ENCODE assay signal across 28 cellular contexts in the genomic region with DNA sequence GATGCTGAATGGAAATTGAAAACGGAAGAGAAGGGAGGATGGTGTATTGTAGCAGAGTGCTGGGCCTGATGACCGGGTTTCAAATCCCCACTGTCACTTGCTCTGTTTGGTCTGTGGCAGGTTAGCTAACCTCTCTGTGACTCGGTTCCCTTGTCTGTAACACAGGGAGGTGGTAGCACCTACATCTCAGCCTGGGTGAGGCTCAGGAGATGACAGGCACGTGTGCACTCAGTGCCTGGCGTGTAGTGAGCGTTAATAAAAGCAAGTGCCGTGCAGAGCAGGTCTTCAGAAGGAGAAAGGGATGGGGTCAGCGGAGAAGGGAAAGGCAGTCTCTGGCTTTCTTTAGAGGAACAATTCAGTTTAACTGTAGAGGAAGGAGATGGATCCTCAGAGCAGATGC.
"Had no signal": no experiment of that assay in that cellular context is flagged by ENCODE, and none has a peak within 500 bp of the region (broad histone marks: within the 10 kb centered on the region; RNA-seq: fewer than 3 reads in every experiment).

No MANE protein-coding gene starts in this region.

- H3K9me3 ChIP-seq: ovary, psoas muscle, right lobe of liver, sigmoid colon, stomach, thoracic aorta, thyroid gland, tibial nerve, upper lobe of right lung, uterus had no signal

- H3K4me1 Mint-ChIP-seq: naive B cell; stimulated activated effector memory CD8-positive, alpha-beta T cell treated with anti-CD3 and anti-CD28 coated beads, Interleukin-12 subunit alpha, Interleukin-12 subunit beta, amount 100 ng/mL, for 72 hours; stimulated activated naive B cell treated with anti-CD40 and anti-IgM and Interleukin-4, amounts not matched to agents 10 μg/mL and 1 μg/mL and 100 μg/mL, for 72 hours had no signal

- H3K9me3 Mint-ChIP-seq: naive thymus-derived CD8-positive, alpha-beta T cell; stimulated activated effector memory CD8-positive, alpha-beta T cell treated with anti-CD3 and anti-CD28 coated beads, Interleukin-12 subunit alpha, Interleukin-12 subunit beta, amount 100 ng/mL, for 72 hours; stimulated activated naive CD8-positive, alpha-beta T cell treated with anti-CD3 and anti-CD28 coated beads, Interleukin-15, Interleukin-2, amounts not matched to agents 100 ng/mL and 50 ng/mL, for 24 hours; type B pancreatic cell had no signal

- ATAC-seq: naive thymus-derived CD8-positive, alpha-beta T cell; psoas muscle; right cardiac atrium; right lobe of liver; stimulated activated effector memory CD8-positive, alpha-beta T cell treated with anti-CD3 and anti-CD28 coated beads, Interleukin-12 subunit alpha, Interleukin-12 subunit beta, amount 100 ng/mL, for 72 hours; stimulated activated naive B cell treated with anti-CD40 and anti-IgM and Interleukin-4, amounts not matched to agents 10 μg/mL and 1 μg/mL and 100 μg/mL, for 72 hours; upper lobe of right lung had no signal

- H3K4me3 Mint-ChIP-seq: naive B cell; naive thymus-derived CD8-positive, alpha-beta T cell; nephron progenitor cell; neural crest cell; stimulated activated effector memory CD8-positive, alpha-beta T cell treated with anti-CD3 and anti-CD28 coated beads, Interleukin-12 subunit alpha, Interleukin-12 subunit beta, amount 100 ng/mL, for 72 hours; stimulated activated naive B cell treated with anti-CD40 and anti-IgM and Interleukin-4, amounts not matched to agents 10 μg/mL and 1 μg/mL and 100 μg/mL, for 72 hours; stimulated activated naive CD8-positive, alpha-beta T cell treated with anti-CD3 and anti-CD28 coated beads, Interleukin-15, Interleukin-2, amounts not matched to agents 100 ng/mL and 50 ng/mL, for 24 hours; type B pancreatic cell had no signal

- H3K4me3 ChIP-seq: ovary, psoas muscle, right lobe of liver, sigmoid colon, stomach, thoracic aorta, thyroid gland, tibial nerve, upper lobe of right lung, uterus had no signal

- H3K9ac ChIP-seq: parathyroid adenoma had no signal

- H3K27ac Mint-ChIP-seq: naive B cell; nephron progenitor cell; progenitor cell of endocrine pancreas; stimulated activated effector memory CD8-positive, alpha-beta T cell treated with anti-CD3 and anti-CD28 coated beads, Interleukin-12 subunit alpha, Interleukin-12 subunit beta, amount 100 ng/mL, for 72 hours; stimulated activated naive B cell treated with anti-CD40 and anti-IgM and Interleukin-4, amounts not matched to agents 10 μg/mL and 1 μg/mL and 100 μg/mL, for 72 hours; stimulated activated naive CD8-positive, alpha-beta T cell treated with anti-CD3 and anti-CD28 coated beads, Interleukin-15, Interleukin-2, amounts not matched to agents 100 ng/mL and 50 ng/mL, for 24 hours; type B pancreatic cell had no signal

- H2AFZ ChIP-seq: parathyroid adenoma had no signal

- H3K27me3 ChIP-seq: ovary, right lobe of liver, sigmoid colon, thyroid gland, tibial nerve, upper lobe of right lung, uterus had no signal

- DNase-seq: naive B cell; naive thymus-derived CD8-positive, alpha-beta T cell; nephron progenitor cell; occipital lobe; ovary; psoas muscle; right cardiac atrium; right lobe of liver; sigmoid colon; small intestine; stimulated activated CD4-positive, alpha-beta T cell treated with anti-CD3 and anti-CD28 coated beads, Interleukin-15, amount 100 ng/mL, for 24 hours; stimulated activated CD4-positive, alpha-beta T cell treated with anti-CD3 and anti-CD28 coated beads, Interleukin-2, amount 100 ng/mL, for 24 hours; stimulated activated CD4-positive, alpha-beta T cell treated with anti-CD3 and anti-CD28 coated beads, Interleukin-2, amount 100 ng/mL, for 48 hours; stimulated activated CD4-positive, alpha-beta T cell treated with anti-CD3 and anti-CD28 coated beads, Interleukin-4, amount 100 ng/mL, for 24 hours; stimulated activated naive B cell treated with anti-CD40 and anti-IgM and Interleukin-4, amounts not matched to agents 10 μg/mL and 1 μg/mL and 100 μg/mL, for 72 hours; stimulated activated naive CD4-positive, alpha-beta T cell treated with Interleukin-2 at 50 U/mL for 16 hours; stomach; thyroid gland; upper lobe of right lung; uterus had no signal

- H3K27ac ChIP-seq: ovary, parathyroid adenoma, psoas muscle, right lobe of liver, sigmoid colon, stomach, thoracic aorta, thyroid gland, tibial nerve, upper lobe of right lung, uterus had no signal

- H3K4me1 ChIP-seq: parathyroid adenoma, psoas muscle, right lobe of liver, sigmoid colon, stomach, tibial nerve, upper lobe of right lung, uterus had no signal

- H3K36me3 Mint-ChIP-seq: naive B cell; naive thymus-derived CD8-positive, alpha-beta T cell; stimulated activated effector memory CD8-positive, alpha-beta T cell treated with anti-CD3 and anti-CD28 coated beads, Interleukin-12 subunit alpha, Interleukin-12 subunit beta, amount 100 ng/mL, for 72 hours; stimulated activated naive B cell treated with anti-CD40 and anti-IgM and Interleukin-4, amounts not matched to agents 10 μg/mL and 1 μg/mL and 100 μg/mL, for 72 hours; type B pancreatic cell had no signal

- H3K36me3 ChIP-seq: ovary, right lobe of liver, sigmoid colon, stomach, thoracic aorta, thyroid gland, tibial nerve, upper lobe of right lung, uterus had no signal
